In the genomic region with DNA sequence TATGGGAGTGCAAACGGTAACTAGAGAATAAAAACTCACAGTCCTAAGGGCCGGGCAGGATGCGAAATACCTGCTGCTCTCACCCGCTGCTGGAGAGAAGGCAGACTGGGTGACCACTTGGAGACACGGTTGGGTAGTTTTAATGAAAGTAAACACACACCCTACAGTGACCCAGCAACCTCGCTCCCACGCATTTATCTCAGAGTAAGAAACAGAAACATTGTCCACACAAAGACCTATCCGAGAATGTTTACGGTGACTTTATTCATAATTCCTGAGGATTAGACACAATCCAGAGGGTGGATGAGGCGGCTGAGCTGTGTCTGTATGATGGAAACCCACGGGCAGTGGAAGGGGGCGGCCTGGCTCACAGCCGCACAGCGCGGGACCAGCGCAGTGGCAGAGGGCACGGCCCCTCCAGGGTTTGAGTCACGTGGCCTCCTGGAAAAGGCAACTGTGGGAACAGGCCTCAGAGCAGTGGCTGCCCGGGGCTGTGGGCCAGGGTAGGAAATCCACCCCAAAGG, we compare ENCODE assay signal across 10 cellular contexts.
DNase-seq lines count a peak whose midpoint lies in the region; ATAC-seq and TF ChIP-seq lines count a peak whose summit lies in the region.
"Had no signal": no experiment of that assay in that cellular context is flagged by ENCODE, and none has a peak within 500 bp of the region (broad histone marks: within the 10 kb centered on the region; RNA-seq: fewer than 3 reads in every experiment).

No MANE protein-coding gene starts in this region.

- H3K27me3 Mint-ChIP-seq in MCF 10A (ENCODE audit: insufficient read depth, unreplicated experiment) = no peaks in the 10 kb centered on the region

- H3K36me3 Mint-ChIP-seq in MCF 10A (ENCODE audit: insufficient read depth, unreplicated experiment) = peaks cover 7% of the 10 kb centered on the region

- BruUV-seq in MCF 10A (replicated peaks; lab: Mats Ljungman, UMichigan) = no TSS peak

- in situ Hi-C loops in brain microvascular endothelial cell (cut with HindIII; ENCODE audit: low pct_ligation_motif_present, low sequenced_read_pairs) = no loop called here

- no peak for TF ChIP-seq CTCF in breast epithelium (IDR thresholded peaks at IDR 0.05)
- TF ChIP-seq CTCF in MCF 10A (IDR thresholded peaks at IDR 0.05; ENCODE audit: unreplicated experiment) = no peak
- no peak for TF ChIP-seq CTCF in thyroid gland (IDR thresholded peaks at IDR 0.05)
- no peak for TF ChIP-seq CTCF in brain microvascular endothelial cell (IDR thresholded peaks at IDR 0.05; ENCODE audit: low read depth, low read length, missing control alignments)

- TF ChIP-seq POLR2A in breast epithelium (IDR thresholded peaks at IDR 0.05) (no peak), thyroid gland (IDR thresholded peaks at IDR 0.05) (no peak)

- peak; percentile 64 for ATAC-seq in HG03103 (IDR thresholded peaks at IDR 0.05; ENCODE audit: low read depth, unreplicated experiment)

- H3K27me3 ChIP-seq in breast epithelium (no peaks in the 10 kb centered on the region), adipocyte (replicated peaks; ENCODE audit: control insufficient read depth, insufficient read depth, low read length) (no peaks in the 10 kb centered on the region), thyroid gland (no peaks in the 10 kb centered on the region), brain microvascular endothelial cell (replicated peaks) (no peaks in the 10 kb centered on the region)

- intact Hi-C loops in breast epithelium (cut with DNase I; ENCODE audit: low total_unique reads) (no loop called here), MCF 10A (cut with micrococcal nuclease) (no loop called here), thyroid gland (cut with DNase I) (no loop called here)

- no peak overlapping the region for H3K4me3 Mint-ChIP-seq in MCF 10A (ENCODE audit: unreplicated experiment)

- CTCF ChIA-PET in MCF 10A (lab: Yijun Ruan, JAX) = no interaction called here

- no peaks in the 10 kb centered on the region for H3K9me3 Mint-ChIP-seq in MCF 10A (ENCODE audit: unreplicated experiment)

- H3K36me3 ChIP-seq in breast epithelium (no peaks in the 10 kb centered on the region), adipocyte (ENCODE audit: control insufficient read depth, insufficient read depth, low read length, severe bottlenecking) (peaks cover 11% of the 10 kb centered on the region), thyroid gland (no peaks in the 10 kb centered on the region), brain microvascular endothelial cell (replicated peaks) (peaks cover 25% of the 10 kb centered on the region)

- POLR2A ChIA-PET in MCF 10A (lab: Yijun Ruan, JAX) = no interaction called here

- H3K27ac ChIP-seq in breast epithelium (peak overlapping the region; percentile 21 to 81), thyroid gland (peak overlapping the region in 2 of 3 donors; percentile 1 to 48), brain microvascular endothelial cell (no peak overlapping the region)

- no peaks in the 10 kb centered on the region for H3K4me1 Mint-ChIP-seq in MCF 10A (ENCODE audit: insufficient read depth, unreplicated experiment)

- H3K4me3 ChIP-seq in breast epithelium (peak overlapping the region in 1 of 3 donors; percentile 15), adipocyte (ENCODE audit: low read length) (no peak overlapping the region), thyroid gland (replicated peaks in 1 of 3) (no peak overlapping the region), brain microvascular endothelial cell (ENCODE audit: low read depth, low read length) (no peak overlapping the region)

- H3K4me1 ChIP-seq in breast epithelium (no peaks in the 10 kb centered on the region), adipocyte (ENCODE audit: control insufficient read depth, insufficient read depth, low read length) (peaks cover 37% of the 10 kb centered on the region), thyroid gland (peaks cover 8 to 11% of the 10 kb centered on the region in 2 donors)

- WGBS in thyroid gland, 2 donors = 77 to 84% methylated on average over 19 of the region's 19 CpGs

- H3K9me3 ChIP-seq in breast epithelium = no peaks in the 10 kb centered on the region
- no peaks in the 10 kb centered on the region for H3K9me3 ChIP-seq in adipocyte (ENCODE audit: control insufficient read depth, low read length)
- H3K9me3 ChIP-seq in thyroid gland = no peaks in the 10 kb centered on the region

- H3K27ac Mint-ChIP-seq in MCF 10A (ENCODE audit: low read depth, unreplicated experiment) = no peak overlapping the region

- no peak for DNase-seq in breast epithelium (ENCODE audit: low spot score in 2 of 2)
- no peak for DNase-seq in MCF 10A (ENCODE audit: unreplicated experiment)
- DNase-seq in adipocyte (ENCODE audit: low read depth) = no peak
- peak in 1 of 2 donors; percentile 54 for DNase-seq in thyroid gland
- no peak for DNase-seq in A172 (ENCODE audit: low spot score)
- no peak for DNase-seq in brain microvascular endothelial cell
- no peak for DNase-seq in NCI-H524 treated with DMSO at 0.1 percent for 48 hours (lab: John Stamatoyannopoulos, UW)
- DNase-seq: C1 segment of cervical spinal cord, KG1 had no signal

- H3K9ac ChIP-seq in adipocyte (ENCODE audit: low read length) = peak overlapping the region; percentile 45
